ENCODE assay signal across 1 cellular context in genomic region chr1:70410604-70411359, GRCh38.
TF ChIP-seq lines count a peak whose summit lies in the region.

Gene CTH (plus strand): TSS chr1:70411268. CDS start chr1:70411416, 148 bp downstream.

TF ChIP-seq in HEK293, 187 proteins besides CTCF, POLR2A, EP300 and RAD21 (continued from another document and continues in another):
- TF ChIP-seq ZBTB49 (tag by site-specific recombination; IDR thresholded peaks at IDR 0.05; ENCODE audit: low read depth) (no peak), YY1 (tag by site-specific recombination; IDR thresholded peaks at IDR 0.05) (no peak), ZBTB8A (tag by site-specific recombination; IDR thresholded peaks at IDR 0.05) (peak; percentile 93), ZNF658 (tag by site-specific recombination; IDR thresholded peaks at IDR 0.05) (no peak), ZNF837 (tag by site-specific recombination; IDR thresholded peaks at IDR 0.05) (no peak), ZNF133 (tag by site-specific recombination; IDR thresholded peaks at IDR 0.05) (no peak), HOXD13 (CRISPR knock-in tag; IDR thresholded peaks at IDR 0.05; ENCODE audit: borderline replicate concordance) (no peak), ZBTB48 (tag by site-specific recombination; IDR thresholded peaks at IDR 0.05) (no peak), SP3 (tag by site-specific recombination; IDR thresholded peaks at IDR 0.05) (peak; percentile 91), ZNF585B (tag by site-specific recombination; IDR thresholded peaks at IDR 0.05) (no peak), ZNF140 (tag by site-specific recombination; IDR thresholded peaks at IDR 0.05) (no peak), ZXDB (tag by site-specific recombination; IDR thresholded peaks at IDR 0.05) (peak; percentile 82), ZFP41 (tag by site-specific recombination; IDR thresholded peaks at IDR 0.05; ENCODE audit: borderline replicate concordance) (no peak), ZNF555 (tag by site-specific recombination; conservative IDR thresholded peaks at IDR 0.05) (no peak), FEZF1 (tag by site-specific recombination; IDR thresholded peaks at IDR 0.05) (no peak; the same call in none of the 2 replicates), ZNF223 (tag by site-specific recombination; IDR thresholded peaks at IDR 0.05) (no peak), REPIN1 (tag by site-specific recombination; IDR thresholded peaks at IDR 0.05; ENCODE audit: low read depth) (no peak), ZNF155 (tag by site-specific recombination; IDR thresholded peaks at IDR 0.05) (no peak), ZNF768 (tag by site-specific recombination; IDR thresholded peaks at IDR 0.05) (no peak), ZNF302 (tag by site-specific recombination; IDR thresholded peaks at IDR 0.05; ENCODE audit: low read depth) (no peak), ZFP37 (tag by site-specific recombination; IDR thresholded peaks at IDR 0.05) (no peak), ZBTB26 (tag by site-specific recombination; optimal IDR thresholded peaks at IDR 0.05) (peak; percentile 73), ZNF16 (tag by site-specific recombination; IDR thresholded peaks at IDR 0.05; ENCODE audit: low read depth) (no peak), ZBTB44 (tag by site-specific recombination; IDR thresholded peaks at IDR 0.05) (no peak), ZBTB17 (tag by site-specific recombination; IDR thresholded peaks at IDR 0.05) (peak; percentile 98), HOXA7 (CRISPR knock-in tag; IDR thresholded peaks at IDR 0.05; ENCODE audit: borderline replicate concordance) (no peak), PRDM10 (tag by site-specific recombination; IDR thresholded peaks at IDR 0.05) (peak; percentile 88), ZNF830 (tag by site-specific recombination; IDR thresholded peaks at IDR 0.05; ENCODE audit: low read depth) (no peak), ZNF214 (tag by site-specific recombination; IDR thresholded peaks at IDR 0.05; ENCODE audit: borderline replicate concordance) (no peak), ZNF549 (tag by site-specific recombination; IDR thresholded peaks at IDR 0.05) (no peak), ZNF248 (tag by site-specific recombination; IDR thresholded peaks at IDR 0.05) (no peak), ZNF626 (tag by site-specific recombination; IDR thresholded peaks at IDR 0.05) (no peak), ZNF280C (tag by site-specific recombination; IDR thresholded peaks at IDR 0.05) (no peak), ZNF488 (tag by site-specific recombination; IDR thresholded peaks at IDR 0.05) (no peak), ZNF530 (tag by site-specific recombination; IDR thresholded peaks at IDR 0.05; ENCODE audit: low read depth) (no peak), ZNF654 (tag by site-specific recombination; IDR thresholded peaks at IDR 0.05; ENCODE audit: low read depth) (no peak), ZBTB1 (tag by site-specific recombination; IDR thresholded peaks at IDR 0.05) (no peak)
- TF ChIP-seq, protein P1, sequence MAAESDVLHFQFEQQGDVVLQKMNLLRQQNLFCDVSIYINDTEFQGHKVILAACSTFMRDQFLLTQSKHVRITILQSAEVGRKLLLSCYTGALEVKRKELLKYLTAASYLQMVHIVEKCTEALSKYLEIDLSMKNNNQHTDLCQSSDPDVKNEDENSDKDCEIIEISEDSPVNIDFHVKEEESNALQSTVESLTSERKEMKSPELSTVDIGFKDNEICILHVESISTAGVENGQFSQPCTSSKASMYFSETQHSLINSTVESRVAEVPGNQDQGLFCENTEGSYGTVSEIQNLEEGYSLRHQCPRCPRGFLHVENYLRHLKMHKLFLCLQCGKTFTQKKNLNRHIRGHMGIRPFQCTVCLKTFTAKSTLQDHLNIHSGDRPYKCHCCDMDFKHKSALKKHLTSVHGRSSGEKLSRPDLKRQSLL (tag by site-specific recombination; IDR thresholded peaks at IDR 0.05), result no peak
- TF ChIP-seq, protein P2, sequence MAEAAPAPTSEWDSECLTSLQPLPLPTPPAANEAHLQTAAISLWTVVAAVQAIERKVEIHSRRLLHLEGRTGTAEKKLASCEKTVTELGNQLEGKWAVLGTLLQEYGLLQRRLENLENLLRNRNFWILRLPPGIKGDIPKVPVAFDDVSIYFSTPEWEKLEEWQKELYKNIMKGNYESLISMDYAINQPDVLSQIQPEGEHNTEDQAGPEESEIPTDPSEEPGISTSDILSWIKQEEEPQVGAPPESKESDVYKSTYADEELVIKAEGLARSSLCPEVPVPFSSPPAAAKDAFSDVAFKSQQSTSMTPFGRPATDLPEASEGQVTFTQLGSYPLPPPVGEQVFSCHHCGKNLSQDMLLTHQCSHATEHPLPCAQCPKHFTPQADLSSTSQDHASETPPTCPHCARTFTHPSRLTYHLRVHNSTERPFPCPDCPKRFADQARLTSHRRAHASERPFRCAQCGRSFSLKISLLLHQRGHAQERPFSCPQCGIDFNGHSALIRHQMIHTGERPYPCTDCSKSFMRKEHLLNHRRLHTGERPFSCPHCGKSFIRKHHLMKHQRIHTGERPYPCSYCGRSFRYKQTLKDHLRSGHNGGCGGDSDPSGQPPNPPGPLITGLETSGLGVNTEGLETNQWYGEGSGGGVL (tag by site-specific recombination; IDR thresholded peaks at IDR 0.05), result no peak
- TF ChIP-seq, protein P3, sequence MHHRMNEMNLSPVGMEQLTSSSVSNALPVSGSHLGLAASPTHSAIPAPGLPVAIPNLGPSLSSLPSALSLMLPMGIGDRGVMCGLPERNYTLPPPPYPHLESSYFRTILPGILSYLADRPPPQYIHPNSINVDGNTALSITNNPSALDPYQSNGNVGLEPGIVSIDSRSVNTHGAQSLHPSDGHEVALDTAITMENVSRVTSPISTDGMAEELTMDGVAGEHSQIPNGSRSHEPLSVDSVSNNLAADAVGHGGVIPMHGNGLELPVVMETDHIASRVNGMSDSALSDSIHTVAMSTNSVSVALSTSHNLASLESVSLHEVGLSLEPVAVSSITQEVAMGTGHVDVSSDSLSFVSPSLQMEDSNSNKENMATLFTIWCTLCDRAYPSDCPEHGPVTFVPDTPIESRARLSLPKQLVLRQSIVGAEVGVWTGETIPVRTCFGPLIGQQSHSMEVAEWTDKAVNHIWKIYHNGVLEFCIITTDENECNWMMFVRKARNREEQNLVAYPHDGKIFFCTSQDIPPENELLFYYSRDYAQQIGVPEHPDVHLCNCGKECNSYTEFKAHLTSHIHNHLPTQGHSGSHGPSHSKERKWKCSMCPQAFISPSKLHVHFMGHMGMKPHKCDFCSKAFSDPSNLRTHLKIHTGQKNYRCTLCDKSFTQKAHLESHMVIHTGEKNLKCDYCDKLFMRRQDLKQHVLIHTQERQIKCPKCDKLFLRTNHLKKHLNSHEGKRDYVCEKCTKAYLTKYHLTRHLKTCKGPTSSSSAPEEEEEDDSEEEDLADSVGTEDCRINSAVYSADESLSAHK (tag by site-specific recombination; IDR thresholded peaks at IDR 0.05), result 0 out of 2 replicates have a peak, but pooled peaks have one; percentile 39
